17 cellular contexts compared by ENCODE assay signal in the genomic region with DNA sequence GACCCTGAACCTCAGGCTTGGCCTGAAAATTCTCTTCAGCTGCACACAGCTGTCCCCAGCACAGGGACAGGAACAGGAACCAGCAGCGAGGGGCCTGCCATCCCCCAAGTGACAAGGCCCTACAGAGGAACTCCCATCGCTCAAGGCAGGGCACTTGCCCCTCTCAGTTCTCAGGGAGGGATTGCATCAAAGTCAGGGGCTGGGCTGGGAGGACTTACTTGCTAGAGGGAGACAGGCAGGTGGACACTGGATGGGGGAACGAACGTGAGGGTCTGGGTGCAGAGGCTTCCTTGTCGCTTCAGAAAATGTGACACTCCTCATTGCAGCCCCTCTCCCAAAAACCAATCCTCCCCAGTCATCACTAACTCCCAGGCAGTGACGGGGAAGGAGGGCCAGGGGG.
DNase-seq lines count a peak whose midpoint lies in the region; ATAC-seq, FAIRE-seq and TF ChIP-seq lines count a peak whose summit lies in the region.
"Had no signal": no experiment of that assay in that cellular context is flagged by ENCODE, and none has a peak within 500 bp of the region (broad histone marks: within the 10 kb centered on the region; RNA-seq: fewer than 3 reads in every experiment).

No MANE protein-coding gene starts in this region.

- no peak overlapping the region for H3K18ac ChIP-seq in mesenchymal stem cell (ENCODE audit: low read depth in 1 of 2, low read length in 2 of 2)

- H2BK12ac ChIP-seq in mesenchymal stem cell (ENCODE audit: low read length in 2 of 2): no peak overlapping the region

- peak overlapping the region in 1 of 2 experiments; percentile 6 for H3K4ac ChIP-seq in mesenchymal stem cell (ENCODE audit: low read depth in 1 of 2, low read length in 2 of 2)

- no peak for ATAC-seq in activated naive CD8-positive, alpha-beta T cell treated with anti-CD3 and anti-CD28 coated beads, Interleukin-2, amount 10 ng/mL, durations not matched to agents 7 days and 5 days (ENCODE audit: low read depth)
- ATAC-seq in GM18511 (IDR thresholded peaks at IDR 0.05; ENCODE audit: unreplicated experiment): peak; percentile 7

- peaks cover 29% of the 10 kb centered on the region for H3K4me1 ChIP-seq in mesenchymal stem cell (ENCODE audit: control insufficient read depth, insufficient read depth, low read depth, low read length)

- no peaks in the 10 kb centered on the region for H3K9me3 ChIP-seq in mesenchymal stem cell (ENCODE audit: control insufficient read depth, low read length)
- H3K9me3 ChIP-seq: neutrophil, tibial artery had no signal

- TF ChIP-seq POLR2A in NB4 (IDR thresholded peaks at IDR 0.05; ENCODE audit: extremely low read depth, insufficient read length): no peak

- H3K9ac ChIP-seq in mesenchymal stem cell (ENCODE audit: low read length): no peak overlapping the region

- in situ Hi-C loops in KBM-7 (cut with MboI; ENCODE audit: low pct_unique_long_range_greater_than_20kb, low sequenced_read_pairs): no loop called here

- H2BK15ac ChIP-seq in mesenchymal stem cell (ENCODE audit: low read depth, poor library complexity, severe bottlenecking): no peak overlapping the region

- no peak overlapping the region for H2BK5ac ChIP-seq in mesenchymal stem cell (ENCODE audit: low read depth, low read length, poor library complexity, severe bottlenecking)

- FAIRE-seq in urothelium cell line (lab: Jason Lieb, UNC): no peak
- FAIRE-seq: islet of Langerhans had no signal

- peaks cover 0 to 7% of the 10 kb centered on the region in 2 experiments for H3K36me3 ChIP-seq in mesenchymal stem cell (ENCODE audit: control insufficient read depth in 1 of 2, insufficient read depth in 2 of 2, low read depth in 1 of 2, low read length in 2 of 2)
- H3K36me3 ChIP-seq: neutrophil, tibial artery, WERI-Rb-1 had no signal

- no peaks in the 10 kb centered on the region for H3K79me1 ChIP-seq in mesenchymal stem cell (replicated peaks; ENCODE audit: low read length, poor library complexity, severe bottlenecking)

- peak overlapping the region; percentile 12 for H3K27ac Mint-ChIP-seq in activated naive CD8-positive, alpha-beta T cell treated with anti-CD3 and anti-CD28 coated beads, Interleukin-2, amount 10 ng/mL, durations not matched to agents 7 days and 5 days
- no peak overlapping the region for H3K27ac Mint-ChIP-seq in activated naive CD8-positive, alpha-beta T cell treated with anti-CD3 and anti-CD28 coated beads for 36 hours
- H3K27ac Mint-ChIP-seq: activated naive CD8-positive, alpha-beta T cell treated with anti-CD3 and anti-CD28 coated beads, Interleukin-2, amount 50 U/mL, for 24 hours; CD8-positive, alpha-beta memory T cell had no signal

- no peak overlapping the region for H3K23ac ChIP-seq in mesenchymal stem cell (ENCODE audit: low read length in 2 of 2)

- H3K4me1 Mint-ChIP-seq in activated naive CD8-positive, alpha-beta T cell treated with anti-CD3 and anti-CD28 coated beads, Interleukin-2, amount 10 ng/mL, durations not matched to agents 7 days and 5 days: peaks cover 14% of the 10 kb centered on the region
- H3K4me1 Mint-ChIP-seq in activated naive CD8-positive, alpha-beta T cell treated with anti-CD3 and anti-CD28 coated beads for 36 hours: peaks cover 2% of the 10 kb centered on the region
- H3K4me1 Mint-ChIP-seq: activated naive CD8-positive, alpha-beta T cell treated with anti-CD3 and anti-CD28 coated beads, Interleukin-2, amount 50 U/mL, for 24 hours; CD8-positive, alpha-beta memory T cell had no signal

- peaks cover 5% of the 10 kb centered on the region for H3K36me3 Mint-ChIP-seq in activated naive CD8-positive, alpha-beta T cell treated with anti-CD3 and anti-CD28 coated beads, Interleukin-2, amount 10 ng/mL, durations not matched to agents 7 days and 5 days
- no peaks in the 10 kb centered on the region for H3K36me3 Mint-ChIP-seq in activated naive CD8-positive, alpha-beta T cell treated with anti-CD3 and anti-CD28 coated beads for 36 hours
- H3K36me3 Mint-ChIP-seq: CD8-positive, alpha-beta memory T cell had no signal

- POLR2A ChIA-PET in activated naive CD8-positive, alpha-beta T cell treated with anti-CD3 and anti-CD28 coated beads, Interleukin-2, amount 10 ng/mL, durations not matched to agents 7 days and 5 days (lab: Charles Lee): interaction anchor here (1.6 kb wide), 1 partner anchor 164 kb away, joined by 5 read pairs; a partner anchor contains a TSS

- H3K27ac ChIP-seq in mesenchymal stem cell (ENCODE audit: low read length, poor library complexity, severe bottlenecking): no peak overlapping the region
- H3K27ac ChIP-seq: neutrophil, tibial artery had no signal

- peaks cover 3 to 4% of the 10 kb centered on the region in 2 experiments for H3K27me3 ChIP-seq in mesenchymal stem cell (ENCODE audit: control insufficient read depth in 1 of 2, insufficient read depth in 1 of 2, low read length in 2 of 2)
- H3K27me3 ChIP-seq: neutrophil, tibial artery had no signal

- H2AK5ac ChIP-seq in mesenchymal stem cell (ENCODE audit: low read length, severe bottlenecking): peak overlapping the region; percentile 17

- H2BK120ac ChIP-seq in mesenchymal stem cell (ENCODE audit: low read depth, low read length): no peak overlapping the region

- no peak overlapping the region for H4K8ac ChIP-seq in mesenchymal stem cell (ENCODE audit: low read length)

- peaks cover 3% of the 10 kb centered on the region for H3K9me3 Mint-ChIP-seq in activated naive CD8-positive, alpha-beta T cell treated with anti-CD3 and anti-CD28 coated beads, Interleukin-2, amount 10 ng/mL, durations not matched to agents 7 days and 5 days
- no peaks in the 10 kb centered on the region for H3K9me3 Mint-ChIP-seq in activated naive CD8-positive, alpha-beta T cell treated with anti-CD3 and anti-CD28 coated beads for 36 hours
- H3K9me3 Mint-ChIP-seq: activated naive CD8-positive, alpha-beta T cell treated with anti-CD3 and anti-CD28 coated beads, Interleukin-2, amount 50 U/mL, for 24 hours; CD8-positive, alpha-beta memory T cell had no signal

- H3K4me3 ChIP-seq in NB4 (ENCODE audit: low read depth, low read length) (no peak overlapping the region), mesenchymal stem cell (ENCODE audit: insufficient read depth in 1 of 2, low read depth in 1 of 2, low read length in 2 of 2) (no peak overlapping the region)

- H3K4me2 ChIP-seq in mesenchymal stem cell (ENCODE audit: low read length, poor library complexity, severe bottlenecking): no peak overlapping the region

- no peak overlapping the region for H2AFZ ChIP-seq in mesenchymal stem cell (ENCODE audit: low read depth, low read length)

- no peak overlapping the region for H3K14ac ChIP-seq in mesenchymal stem cell (ENCODE audit: low read length in 2 of 2)

- H3K4me3 Mint-ChIP-seq in activated naive CD8-positive, alpha-beta T cell treated with anti-CD3 and anti-CD28 coated beads, Interleukin-2, amount 10 ng/mL, durations not matched to agents 7 days and 5 days: no peak overlapping the region
- H3K4me3 Mint-ChIP-seq in activated naive CD8-positive, alpha-beta T cell treated with anti-CD3 and anti-CD28 coated beads for 36 hours: no peak overlapping the region
- H3K4me3 Mint-ChIP-seq: activated naive CD8-positive, alpha-beta T cell treated with anti-CD3 and anti-CD28 coated beads, Interleukin-2, amount 50 U/mL, for 24 hours; CD8-positive, alpha-beta memory T cell had no signal

- no peak for DNase-seq in activated naive CD8-positive, alpha-beta T cell treated with anti-CD3 and anti-CD28 coated beads, Interleukin-2, amount 10 ng/mL, durations not matched to agents 7 days and 5 days
- DNase-seq in activated naive CD8-positive, alpha-beta T cell treated with anti-CD3 and anti-CD28 coated beads for 36 hours: no peak
- DNase-seq in NB4 (ENCODE audit: low read depth): peak; percentile 34
- DNase-seq in mesenchymal stem cell: no peak
- DNase-seq in KBM-7: no peak
- no peak for DNase-seq in H4 (ENCODE audit: low spot score)
- no peak for DNase-seq in urothelium cell line (ENCODE audit: low spot score)
- DNase-seq: DMS 273 treated with DMSO at 0.1 percent for 48 hours, NCI-H2029, NCI-H510A treated with DMSO at 0.1 percent for 48 hours had no signal

- WGBS in mesenchymal stem cell: 83% methylated on average over 5 of the region's 6 CpGs

- H4K91ac ChIP-seq in mesenchymal stem cell (ENCODE audit: low read length): peak overlapping the region; percentile 63

- H3K27me3 Mint-ChIP-seq in activated naive CD8-positive, alpha-beta T cell treated with anti-CD3 and anti-CD28 coated beads, Interleukin-2, amount 10 ng/mL, durations not matched to agents 7 days and 5 days: peaks cover 9% of the 10 kb centered on the region
- no peaks in the 10 kb centered on the region for H3K27me3 Mint-ChIP-seq in activated naive CD8-positive, alpha-beta T cell treated with anti-CD3 and anti-CD28 coated beads for 36 hours

- no peak for TF ChIP-seq CTCF in NB4 (IDR thresholded peaks at IDR 0.05; ENCODE audit: low read depth, low read length)
